1 cellular context compared by ENCODE assay signal in the genomic region with DNA sequence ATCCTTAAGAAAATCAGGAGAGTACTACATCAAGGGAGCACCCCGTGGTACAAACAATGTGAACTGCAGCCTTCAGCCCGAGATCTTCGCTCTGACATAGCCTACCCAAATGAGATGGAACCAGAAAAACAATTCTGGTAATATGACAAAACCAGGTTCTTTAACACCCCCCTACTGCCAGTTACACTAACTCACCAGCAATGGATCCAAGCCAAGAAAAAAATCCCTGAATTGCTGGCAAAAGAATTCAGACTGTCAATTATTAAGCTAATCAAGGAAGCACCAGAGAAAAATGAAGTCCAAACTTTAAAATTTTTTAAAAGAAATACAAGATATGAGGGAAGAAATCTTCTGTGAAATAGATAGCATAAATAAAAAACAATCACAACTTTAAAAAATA.
TF ChIP-seq lines count a peak whose summit lies in the region.

No MANE protein-coding gene starts in this region.

TF ChIP-seq in GM23338, 12 proteins besides CTCF, POLR2A, EP300 and RAD21 (continued from another document):
- TF ChIP-seq, protein P1, sequence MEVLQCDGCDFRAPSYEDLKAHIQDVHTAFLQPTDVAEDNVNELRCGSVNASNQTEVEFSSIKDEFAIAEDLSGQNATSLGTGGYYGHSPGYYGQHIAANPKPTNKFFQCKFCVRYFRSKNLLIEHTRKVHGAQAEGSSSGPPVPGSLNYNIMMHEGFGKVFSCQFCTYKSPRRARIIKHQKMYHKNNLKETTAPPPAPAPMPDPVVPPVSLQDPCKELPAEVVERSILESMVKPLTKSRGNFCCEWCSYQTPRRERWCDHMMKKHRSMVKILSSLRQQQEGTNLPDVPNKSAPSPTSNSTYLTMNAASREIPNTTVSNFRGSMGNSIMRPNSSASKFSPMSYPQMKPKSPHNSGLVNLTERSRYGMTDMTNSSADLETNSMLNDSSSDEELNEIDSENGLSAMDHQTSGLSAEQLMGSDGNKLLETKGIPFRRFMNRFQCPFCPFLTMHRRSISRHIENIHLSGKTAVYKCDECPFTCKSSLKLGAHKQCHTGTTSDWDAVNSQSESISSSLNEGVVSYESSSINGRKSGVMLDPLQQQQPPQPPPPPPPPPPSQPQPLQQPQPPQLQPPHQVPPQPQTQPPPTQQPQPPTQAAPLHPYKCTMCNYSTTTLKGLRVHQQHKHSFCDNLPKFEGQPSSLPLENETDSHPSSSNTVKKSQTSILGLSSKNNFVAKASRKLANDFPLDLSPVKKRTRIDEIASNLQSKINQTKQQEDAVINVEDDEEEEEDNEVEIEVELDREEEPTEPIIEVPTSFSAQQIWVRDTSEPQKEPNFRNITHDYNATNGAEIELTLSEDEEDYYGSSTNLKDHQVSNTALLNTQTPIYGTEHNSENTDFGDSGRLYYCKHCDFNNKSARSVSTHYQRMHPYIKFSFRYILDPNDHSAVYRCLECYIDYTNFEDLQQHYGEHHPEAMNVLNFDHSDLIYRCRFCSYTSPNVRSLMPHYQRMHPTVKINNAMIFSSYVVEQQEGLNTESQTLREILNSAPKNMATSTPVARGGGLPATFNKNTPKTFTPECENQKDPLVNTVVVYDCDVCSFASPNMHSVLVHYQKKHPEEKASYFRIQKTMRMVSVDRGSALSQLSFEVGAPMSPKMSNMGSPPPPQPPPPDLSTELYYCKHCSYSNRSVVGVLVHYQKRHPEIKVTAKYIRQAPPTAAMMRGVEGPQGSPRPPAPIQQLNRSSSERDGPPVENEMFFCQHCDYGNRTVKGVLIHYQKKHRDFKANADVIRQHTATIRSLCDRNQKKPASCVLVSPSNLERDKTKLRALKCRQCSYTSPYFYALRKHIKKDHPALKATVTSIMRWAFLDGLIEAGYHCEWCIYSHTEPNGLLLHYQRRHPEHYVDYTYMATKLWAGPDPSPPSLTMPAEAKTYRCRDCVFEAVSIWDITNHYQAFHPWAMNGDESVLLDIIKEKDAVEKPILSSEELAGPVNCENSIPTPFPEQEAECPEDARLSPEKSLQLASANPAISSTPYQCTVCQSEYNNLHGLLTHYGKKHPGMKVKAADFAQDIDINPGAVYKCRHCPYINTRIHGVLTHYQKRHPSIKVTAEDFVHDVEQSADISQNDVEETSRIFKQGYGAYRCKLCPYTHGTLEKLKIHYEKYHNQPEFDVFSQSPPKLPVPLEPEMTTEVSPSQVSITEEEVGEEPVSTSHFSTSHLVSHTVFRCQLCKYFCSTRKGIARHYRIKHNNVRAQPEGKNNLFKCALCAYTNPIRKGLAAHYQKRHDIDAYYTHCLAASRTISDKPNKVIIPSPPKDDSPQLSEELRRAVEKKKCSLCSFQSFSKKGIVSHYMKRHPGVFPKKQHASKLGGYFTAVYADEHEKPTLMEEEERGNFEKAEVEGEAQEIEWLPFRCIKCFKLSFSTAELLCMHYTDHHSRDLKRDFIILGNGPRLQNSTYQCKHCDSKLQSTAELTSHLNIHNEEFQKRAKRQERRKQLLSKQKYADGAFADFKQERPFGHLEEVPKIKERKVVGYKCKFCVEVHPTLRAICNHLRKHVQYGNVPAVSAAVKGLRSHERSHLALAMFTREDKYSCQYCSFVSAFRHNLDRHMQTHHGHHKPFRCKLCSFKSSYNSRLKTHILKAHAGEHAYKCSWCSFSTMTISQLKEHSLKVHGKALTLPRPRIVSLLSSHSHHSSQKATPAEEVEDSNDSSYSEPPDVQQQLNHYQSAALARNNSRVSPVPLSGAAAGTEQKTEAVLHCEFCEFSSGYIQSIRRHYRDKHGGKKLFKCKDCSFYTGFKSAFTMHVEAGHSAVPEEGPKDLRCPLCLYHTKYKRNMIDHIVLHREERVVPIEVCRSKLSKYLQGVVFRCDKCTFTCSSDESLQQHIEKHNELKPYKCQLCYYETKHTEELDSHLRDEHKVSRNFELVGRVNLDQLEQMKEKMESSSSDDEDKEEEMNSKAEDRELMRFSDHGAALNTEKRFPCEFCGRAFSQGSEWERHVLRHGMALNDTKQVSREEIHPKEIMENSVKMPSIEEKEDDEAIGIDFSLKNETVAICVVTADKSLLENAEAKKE (CRISPR knock-in tag; IDR thresholded peaks at IDR 0.05) = no peak
- TF ChIP-seq REST (IDR thresholded peaks at IDR 0.05; ENCODE audit: unreplicated experiment) (no peak), JUNB (IDR thresholded peaks at IDR 0.05; ENCODE audit: unreplicated experiment) (no peak), ZNF331 (CRISPR knock-in tag; IDR thresholded peaks at IDR 0.05; ENCODE audit: low read depth) (no peak), ZNF114 (CRISPR knock-in tag; IDR thresholded peaks at IDR 0.05) (no peak), CREB1 (CRISPR knock-in tag; IDR thresholded peaks at IDR 0.05; ENCODE audit: low read depth) (no peak), EZH2 (IDR thresholded peaks at IDR 0.05; ENCODE audit: low read depth, unreplicated experiment) (no peak), NANOG (IDR thresholded peaks at IDR 0.05; ENCODE audit: borderline replicate concordance) (no peak), STAT1 (IDR thresholded peaks at IDR 0.05; ENCODE audit: unreplicated experiment) (no peak), EZH2phosphoT487 (IDR thresholded peaks at IDR 0.05; ENCODE audit: unreplicated experiment) (no peak)
- TF ChIP-seq, protein P2, sequence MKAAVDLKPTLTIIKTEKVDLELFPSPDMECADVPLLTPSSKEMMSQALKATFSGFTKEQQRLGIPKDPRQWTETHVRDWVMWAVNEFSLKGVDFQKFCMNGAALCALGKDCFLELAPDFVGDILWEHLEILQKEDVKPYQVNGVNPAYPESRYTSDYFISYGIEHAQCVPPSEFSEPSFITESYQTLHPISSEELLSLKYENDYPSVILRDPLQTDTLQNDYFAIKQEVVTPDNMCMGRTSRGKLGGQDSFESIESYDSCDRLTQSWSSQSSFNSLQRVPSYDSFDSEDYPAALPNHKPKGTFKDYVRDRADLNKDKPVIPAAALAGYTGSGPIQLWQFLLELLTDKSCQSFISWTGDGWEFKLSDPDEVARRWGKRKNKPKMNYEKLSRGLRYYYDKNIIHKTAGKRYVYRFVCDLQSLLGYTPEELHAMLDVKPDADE (IDR thresholded peaks at IDR 0.05) = no peak
